ENCODE assay signal across 18 cellular contexts in genomic region chr14:56189306-56189705, GRCh38.
A peak's percentile ranks its signal among the peaks of the same experiment; 100 is the strongest.
DNase-seq lines count a peak whose midpoint lies in the region; ATAC-seq, FAIRE-seq and TF ChIP-seq lines count a peak whose summit lies in the region.
"Had no signal": no experiment of that assay in that cellular context is flagged by ENCODE, and none has a peak within 500 bp of the region (broad histone marks: within the 10 kb centered on the region; RNA-seq: fewer than 3 reads in every experiment).

No MANE protein-coding gene starts in this region.

- H3K36me3 Mint-ChIP-seq in T-helper 2 cell treated with Interferon-gamma antibody and Interleukin-4, amounts not matched to agents 5 μg/mL and 100 μg/mL, for 36 hours (ENCODE audit: low read depth) = no peaks in the 10 kb centered on the region

- H3K9me3 Mint-ChIP-seq in T-helper 2 cell treated with Interferon-gamma antibody and Interleukin-4, amounts not matched to agents 5 μg/mL and 100 μg/mL, for 36 hours = no peaks in the 10 kb centered on the region
- H3K9me3 Mint-ChIP-seq: activated T-cell treated with anti-CD3 and anti-CD28 coated beads, Interleukin-2, amount 50 U/mL, for 72 hours had no signal

- no peak overlapping the region for H3K4me3 ChIP-seq in adipocyte (ENCODE audit: low read length)
- H3K4me3 ChIP-seq in fibroblast of the aortic adventitia (ENCODE audit: low read depth, low read length) = no peak overlapping the region
- H3K4me3 ChIP-seq in small intestine (ENCODE audit: low read depth in 1 of 2, low read length in 2 of 2) = no peak overlapping the region
- H3K4me3 ChIP-seq: GM12878, heart right ventricle had no signal

- H3K4me1 ChIP-seq in adipocyte (ENCODE audit: control insufficient read depth, insufficient read depth, low read length) (no peaks in the 10 kb centered on the region), small intestine (ENCODE audit: control insufficient read depth in 2 of 2, insufficient read depth in 1 of 2, low read depth in 1 of 2, low read length in 1 of 2) (no peaks in the 10 kb centered on the region)

- H3K36me3 ChIP-seq in adipocyte (ENCODE audit: control insufficient read depth, insufficient read depth, low read length, severe bottlenecking) (no peaks in the 10 kb centered on the region), small intestine (ENCODE audit: control insufficient read depth in 2 of 2, insufficient read depth in 2 of 2, low read length in 2 of 2) (peaks cover 0 to 1% of the 10 kb centered on the region in 2 donors)
- H3K36me3 ChIP-seq: heart right ventricle had no signal

- DNase-seq in DMS 273 (lab: John Stamatoyannopoulos, UW; ENCODE audit: unreplicated experiment) (peak; percentile 59), DMS 273 treated with DMSO at 0.1 percent for 48 hours (lab: John Stamatoyannopoulos, UW) (no peak), adipocyte (ENCODE audit: low read depth) (peak; percentile 63), fibroblast of the aortic adventitia (ENCODE audit: low read depth) (peak; percentile 70), small intestine (peak; percentile 58), NCI-H345 (lab: John Stamatoyannopoulos, UW) (no peak)
- DNase-seq in T-helper 2 cell treated with Interferon-gamma antibody and Interleukin-4, amounts not matched to agents 5 μg/mL and 100 μg/mL, for 36 hours (ENCODE audit: low spot score) = no peak
- DNase-seq: activated T-cell treated with anti-CD3 and anti-CD28 coated beads, Interleukin-2, amount 50 U/mL, for 72 hours; amygdala; heart right ventricle; KG1; NCI-H187; NK-92 treated with Interleukin-12 subunit alpha and Interleukin-12 subunit beta, amount 100 ng/mL, for 24 hours; stimulated activated CD4-positive, alpha-beta T cell treated with anti-CD3 and anti-CD28 coated beads, Interleukin-12 subunit alpha, Interleukin-12 subunit beta, amount 100 ng/mL, for 4 hours had no signal

- H3K4me3 Mint-ChIP-seq in T-helper 2 cell treated with Interferon-gamma antibody and Interleukin-4, amounts not matched to agents 5 μg/mL and 100 μg/mL, for 36 hours = no peak overlapping the region
- H3K4me3 Mint-ChIP-seq: activated T-cell treated with anti-CD3 and anti-CD28 coated beads, Interleukin-2, amount 50 U/mL, for 72 hours had no signal

- WGBS in small intestine, 3 donors = 47 to 67% (median 65%) methylated on average over 4 of the region's 4 CpGs

- peaks cover 3% of the 10 kb centered on the region for H3K27me3 Mint-ChIP-seq in T-helper 2 cell treated with Interferon-gamma antibody and Interleukin-4, amounts not matched to agents 5 μg/mL and 100 μg/mL, for 36 hours (ENCODE audit: low read depth)

- no peak for TF ChIP-seq CTCF in fibroblast of the aortic adventitia (IDR thresholded peaks at IDR 0.05; ENCODE audit: insufficient read depth, low read length)

- H3K27ac Mint-ChIP-seq in T-helper 2 cell treated with Interferon-gamma antibody and Interleukin-4, amounts not matched to agents 5 μg/mL and 100 μg/mL, for 36 hours = no peak overlapping the region
- H3K27ac Mint-ChIP-seq: activated T-cell treated with anti-CD3 and anti-CD28 coated beads, Interleukin-2, amount 50 U/mL, for 72 hours had no signal

- peaks cover 3% of the 10 kb centered on the region for H3K4me1 Mint-ChIP-seq in T-helper 2 cell treated with Interferon-gamma antibody and Interleukin-4, amounts not matched to agents 5 μg/mL and 100 μg/mL, for 36 hours (ENCODE audit: low read depth)

- H3K27me3 ChIP-seq in adipocyte (replicated peaks; ENCODE audit: control insufficient read depth, insufficient read depth, low read length) = no peaks in the 10 kb centered on the region
- no peaks in the 10 kb centered on the region for H3K27me3 ChIP-seq in small intestine (ENCODE audit: control insufficient read depth in 2 of 2, insufficient read depth in 2 of 2, low read length in 2 of 2)
- H3K27me3 ChIP-seq: heart right ventricle had no signal

- no peak overlapping the region for H3K27ac ChIP-seq in small intestine (ENCODE audit: low read depth in 1 of 2, low read length in 1 of 2)
- H3K27ac ChIP-seq: 22Rv1, heart right ventricle had no signal

- H3K9ac ChIP-seq in adipocyte (ENCODE audit: low read length) = no peak overlapping the region

- H3K9me3 ChIP-seq in adipocyte (ENCODE audit: control insufficient read depth, low read length) = no peaks in the 10 kb centered on the region
- no peaks in the 10 kb centered on the region for H3K9me3 ChIP-seq in small intestine (ENCODE audit: control insufficient read depth, low read depth)

- no peak for ATAC-seq in HG03097 (IDR thresholded peaks at IDR 0.05; ENCODE audit: low FRiP score, unreplicated experiment)
- ATAC-seq: activated CD4-positive, CD25-positive, alpha-beta regulatory T cell treated with anti-CD3 and anti-CD28 coated beads, Interleukin-2, amount 50 U/mL, for 24 hours; activated T-cell treated with anti-CD3 and anti-CD28 coated beads, Interleukin-2, amount 50 U/mL, for 72 hours; GM12878; heart right ventricle had no signal

- no peak for FAIRE-seq in small intestine (lab: Jason Lieb, UNC)
- FAIRE-seq: GM12878 had no signal

Comparison
In these comparisons a context has a peak if more than half of its experiments do, and no peak if none do; other contexts are left out.
1. DNase-seq: peak in DMS 273 (single experiment), adipocyte (single experiment), fibroblast of the aortic adventitia (single experiment) and small intestine (single experiment); none in DMS 273 treated with DMSO at 0.1 percent for 48 hours (single experiment), NCI-H345 (single experiment) and T-helper 2 cell treated with Interferon-gamma antibody and Interleukin-4, amounts not matched to agents 5 μg/mL and 100 μg/mL, for 36 hours (single experiment).